ENCODE assay signal across 13 cellular contexts in the genomic region with DNA sequence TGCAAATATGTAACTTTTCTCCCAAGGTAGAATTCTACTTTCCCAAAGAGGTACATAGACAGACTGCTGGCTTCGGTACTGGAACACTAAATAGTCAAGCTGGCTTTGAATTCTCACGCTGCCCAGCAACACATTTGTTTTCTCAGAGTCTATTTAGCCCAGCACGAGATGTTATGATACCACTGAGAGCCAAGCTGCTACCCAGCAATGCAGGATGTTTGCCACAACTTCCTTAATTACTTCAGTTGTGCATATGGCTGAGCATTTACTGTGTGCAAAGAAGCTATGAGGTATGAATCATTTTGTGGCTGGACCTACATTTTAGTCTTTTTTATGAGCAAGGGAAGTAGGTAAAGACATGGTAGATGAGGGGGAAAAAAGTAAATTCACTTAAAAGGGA.
DNase-seq lines count a peak whose midpoint lies in the region; ATAC-seq, FAIRE-seq and TF ChIP-seq lines count a peak whose summit lies in the region.
"Had no signal": no experiment of that assay in that cellular context is flagged by ENCODE, and none has a peak within 500 bp of the region (broad histone marks: within the 10 kb centered on the region; RNA-seq: fewer than 3 reads in every experiment).

No MANE protein-coding gene starts in this region.

- no peak overlapping the region for H3K9ac ChIP-seq in GM12878 (ENCODE audit: control insufficient read depth, insufficient read depth, low read length)

- H2AFZ ChIP-seq in GM12878 (ENCODE audit: control insufficient read depth, low read depth, low read length), result no peak overlapping the region

- no peaks in the 10 kb centered on the region for H3K27me3 ChIP-seq in GM12878 (replicated peaks in 1 of 2; ENCODE audit: control insufficient read depth in 2 of 2, insufficient read depth in 2 of 2, low read length in 1 of 2)
- H3K27me3 ChIP-seq in CD8-positive, alpha-beta memory T cell (ENCODE audit: insufficient read depth, low read length, poor library complexity, severe bottlenecking), result no peaks in the 10 kb centered on the region
- H3K27me3 ChIP-seq: adrenal gland, pancreas had no signal

- CTCF ChIA-PET in GM12878 (lab: Yijun Ruan, JAX), result interaction anchor here (1.1 kb wide), 1 partner anchor 16 kb away, joined by 3 read pairs; no protein-coding TSS in a partner anchor
- CTCF ChIA-PET in CD8-positive, alpha-beta memory T cell (lab: Charles Lee), result no interaction called here

- H3K4me1 Mint-ChIP-seq in CD8-positive, alpha-beta memory T cell, result no peaks in the 10 kb centered on the region

- H3K36me3 Mint-ChIP-seq in CD8-positive, alpha-beta memory T cell, result no peaks in the 10 kb centered on the region

- TF ChIP-seq EP300 in GM12878 (IDR thresholded peaks at IDR 0.05; ENCODE audit: borderline replicate concordance in 1 of 2, control insufficient read depth in 1 of 2, low read depth in 2 of 2, low read length in 2 of 2), result no peak

- POLR2A ChIA-PET in GM12878 (lab: Charles Lee), result no interaction called here
- POLR2A ChIA-PET in CD8-positive, alpha-beta memory T cell (lab: Charles Lee), result no interaction called here

- no peak overlapping the region for H3K4me3 ChIP-seq in GM12878
- H3K4me3 ChIP-seq in CD8-positive, alpha-beta memory T cell (ENCODE audit: low read length), result no peak overlapping the region
- H3K4me3 ChIP-seq: adrenal gland, pancreas had no signal

- in situ Hi-C loops in GM12878 (cut with MboI), result no loop called here

- H3K79me2 ChIP-seq in GM12878 (ENCODE audit: control insufficient read depth, insufficient read depth, low read length), result no peaks in the 10 kb centered on the region

- H3K9me3 ChIP-seq in GM12878 (replicated peaks; ENCODE audit: control insufficient read depth, insufficient read depth, low read length), result no peaks in the 10 kb centered on the region
- H3K9me3 ChIP-seq in CD8-positive, alpha-beta memory T cell (ENCODE audit: low read length), result peaks cover 4% of the 10 kb centered on the region
- H3K9me3 ChIP-seq: adrenal gland, pancreas had no signal

- FAIRE-seq in GM12878 (lab: Jason Lieb, UNC), result no peak
- FAIRE-seq: pancreas had no signal

- H3K27ac Mint-ChIP-seq in CD8-positive, alpha-beta memory T cell, result no peak overlapping the region

- H3K4me3 Mint-ChIP-seq in CD8-positive, alpha-beta memory T cell, result no peak overlapping the region

- peak; percentile 28 for DNase-seq in COR-L47 (lab: John Stamatoyannopoulos, UW)
- peak; percentile 58 for DNase-seq in NCI-H2171 treated with DMSO at 0.1 percent for 48 hours (lab: John Stamatoyannopoulos, UW)
- DNase-seq in GM12878 (ENCODE audit: low read depth, low spot score), result peak; percentile 21
- DNase-seq in CD8-positive, alpha-beta memory T cell, result no peak
- DNase-seq in NCI-H1930 (lab: John Stamatoyannopoulos, UW), result no peak
- DNase-seq: activated CD8-positive, alpha-beta memory T cell treated with anti-CD3 and anti-CD28 coated beads, Interleukin-2, amount 50 U/mL, for 4 hours; adrenal gland; hippocampal formation; pancreas; stimulated activated CD4-positive, alpha-beta T cell treated with anti-CD3 and anti-CD28 coated beads, Interleukin-4, amount 100 ng/mL, for 1 hour had no signal

- TF ChIP-seq CTCF in GM12878 (IDR thresholded peaks at IDR 0.05 in 2 of 3, conservative IDR thresholded peaks at IDR 0.05 in 1 of 3; ENCODE audit: control insufficient read depth in 2 of 3, extremely low read depth in 1 of 3, insufficient read depth in 1 of 3, low read depth in 3 of 3, low read length in 3 of 3), result no peak

- intact Hi-C loops in GM12878 (cut with micrococcal nuclease; ENCODE audit: unreplicated experiment), result no loop called here

- peaks cover 9 to 25% (median 17%) of the 10 kb centered on the region in 5 donors for H3K9me3 Mint-ChIP-seq in CD8-positive, alpha-beta memory T cell

- no peak for TF ChIP-seq RAD21 in GM12878 (IDR thresholded peaks at IDR 0.05; ENCODE audit: insufficient read depth, low read depth, low read length)

- RAD21 ChIA-PET in GM12878 (lab: Charles Lee; ENCODE audit: unreplicated experiment), result no interaction called here

- ATAC-seq in HG02981 (IDR thresholded peaks at IDR 0.05; ENCODE audit: unreplicated experiment) (peak; percentile 44), GM12878 (peak; percentile 76), GM21825 (IDR thresholded peaks at IDR 0.05; ENCODE audit: unreplicated experiment) (no peak), GM18517 (IDR thresholded peaks at IDR 0.05; ENCODE audit: unreplicated experiment) (no peak)

- SMC1A ChIA-PET in GM12878 (lab: Charles Lee; ENCODE audit: uncharacterized antibody, unreplicated experiment), result interaction anchor here (0.6 to 1.6 kb wide), 2 partner anchors 33 to 73 kb away, joined by 3 to 6 read pairs; no protein-coding TSS in a partner anchor

- no TSS peak for BruUV-seq in GM12878 (replicated peaks; lab: Mats Ljungman, UMichigan)

- H3K27me3 Mint-ChIP-seq in CD8-positive, alpha-beta memory T cell, result no peaks in the 10 kb centered on the region

- 21% methylated on average over 3 of the region's 3 CpGs for WGBS in GM12878 (ENCODE audit: insufficient coverage, insufficient replicate concordance, low lambda C conversion rate, missing lambda C conversion rate)

- no peaks in the 10 kb centered on the region for H3K36me3 ChIP-seq in GM12878 (ENCODE audit: control insufficient read depth in 2 of 2, insufficient read depth in 2 of 2, low read length in 1 of 2)
- no peaks in the 10 kb centered on the region for H3K36me3 ChIP-seq in CD8-positive, alpha-beta memory T cell (ENCODE audit: insufficient read depth, low read length)
- H3K36me3 ChIP-seq: adrenal gland, pancreas had no signal

- no peaks in the 10 kb centered on the region for H4K20me1 ChIP-seq in GM12878 (ENCODE audit: control insufficient read depth, insufficient read depth)

- no peak overlapping the region for H3K4me2 ChIP-seq in GM12878 (ENCODE audit: control insufficient read depth, insufficient read depth)

- H3K27ac ChIP-seq in GM12878 (ENCODE audit: control insufficient read depth, insufficient read depth), result no peak overlapping the region
- H3K27ac ChIP-seq in CD8-positive, alpha-beta memory T cell (ENCODE audit: low read depth, low read length), result no peak overlapping the region
- H3K27ac ChIP-seq: adrenal gland, pancreas had no signal

- no peak for TF ChIP-seq POLR2A in GM12878 (IDR thresholded peaks at IDR 0.05; ENCODE audit: low read depth, low read length)

- H3K4me1 ChIP-seq in GM12878 (ENCODE audit: control insufficient read depth, insufficient read depth, low read length), result no peaks in the 10 kb centered on the region
- H3K4me1 ChIP-seq in CD8-positive, alpha-beta memory T cell (ENCODE audit: insufficient read depth, low read length), result no peaks in the 10 kb centered on the region
- H3K4me1 ChIP-seq: adrenal gland, pancreas had no signal

TF ChIP-seq in GM12878, 131 proteins besides CTCF, POLR2A, EP300 and RAD21:
- TF ChIP-seq, protein P1, sequence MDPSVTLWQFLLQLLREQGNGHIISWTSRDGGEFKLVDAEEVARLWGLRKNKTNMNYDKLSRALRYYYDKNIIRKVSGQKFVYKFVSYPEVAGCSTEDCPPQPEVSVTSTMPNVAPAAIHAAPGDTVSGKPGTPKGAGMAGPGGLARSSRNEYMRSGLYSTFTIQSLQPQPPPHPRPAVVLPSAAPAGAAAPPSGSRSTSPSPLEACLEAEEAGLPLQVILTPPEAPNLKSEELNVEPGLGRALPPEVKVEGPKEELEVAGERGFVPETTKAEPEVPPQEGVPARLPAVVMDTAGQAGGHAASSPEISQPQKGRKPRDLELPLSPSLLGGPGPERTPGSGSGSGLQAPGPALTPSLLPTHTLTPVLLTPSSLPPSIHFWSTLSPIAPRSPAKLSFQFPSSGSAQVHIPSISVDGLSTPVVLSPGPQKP (IDR thresholded peaks at IDR 0.05; ENCODE audit: low read depth, low read length), result no peak
- peak in 1 of 2 experiments; percentile 42; a peak in 1 of 4 replicates for TF ChIP-seq BHLHE40 (IDR thresholded peaks at IDR 0.05; ENCODE audit: borderline replicate concordance in 1 of 2, low read depth in 2 of 2, low read length in 1 of 2)

Comparison
In these comparisons a context has a peak if more than half of its experiments do, and no peak if none do; other contexts are left out.
1. DNase-seq: peak in COR-L47 (single experiment), NCI-H2171 treated with DMSO at 0.1 percent for 48 hours (single experiment) and GM12878 (single experiment); none in CD8-positive, alpha-beta memory T cell (0 of 5) and NCI-H1930 (0 of 2).
2. ATAC-seq: peak in HG02981 (single experiment) and GM12878 (single experiment); none in GM21825 (single experiment) and GM18517 (single experiment).